ENCODE assay signal across 21 cellular contexts in the genomic region with DNA sequence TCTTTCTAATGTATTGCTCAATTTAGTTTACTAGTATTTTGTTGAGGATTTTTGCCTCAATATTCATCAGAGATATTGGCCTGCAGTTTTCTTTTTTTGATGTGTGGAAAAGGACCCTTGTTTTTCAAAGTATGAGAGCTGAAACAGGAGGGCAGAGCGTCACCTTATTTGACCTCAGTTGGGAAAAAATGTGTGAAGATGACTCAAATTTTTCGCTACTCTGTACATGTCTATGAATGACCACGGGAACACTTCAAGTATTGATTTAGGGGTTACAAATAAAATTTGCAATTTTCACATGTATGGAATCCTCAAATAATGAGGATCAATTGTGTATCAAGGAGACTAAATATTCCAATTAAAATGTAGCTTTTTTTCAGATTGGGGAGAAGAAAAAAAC.
DNase-seq lines count a peak whose midpoint lies in the region; ATAC-seq, FAIRE-seq and TF ChIP-seq lines count a peak whose summit lies in the region.
"Had no signal": no experiment of that assay in that cellular context is flagged by ENCODE, and none has a peak within 500 bp of the region (broad histone marks: within the 10 kb centered on the region; RNA-seq: fewer than 3 reads in every experiment).

No MANE protein-coding gene starts in this region.

- no peak overlapping the region for H2BK5ac ChIP-seq in neuronal stem cell (ENCODE audit: low read length)

- peaks cover 12% of the 10 kb centered on the region for H3K4me1 Mint-ChIP-seq in activated naive CD8-positive, alpha-beta T cell treated with anti-CD3 and anti-CD28 coated beads for 36 hours
- peaks cover 14% of the 10 kb centered on the region for H3K4me1 Mint-ChIP-seq in activated naive CD8-positive, alpha-beta T cell treated with anti-CD3 and anti-CD28 coated beads, Interleukin-2, amount 50 U/mL, for 24 hours
- H3K4me1 Mint-ChIP-seq in activated T-helper 17 cell treated with anti-CD3 and anti-CD28 coated beads, Interleukin-2, amount 50 U/mL, for 72 hours, result peaks cover 13% of the 10 kb centered on the region
- H3K4me1 Mint-ChIP-seq in memory B cell, result peaks cover 29% of the 10 kb centered on the region
- peaks cover 2% of the 10 kb centered on the region for H3K4me1 Mint-ChIP-seq in activated CD4-positive, alpha-beta T cell treated with anti-CD3 and anti-CD28 coated beads, Interleukin-2, amount 10 ng/mL, durations not matched to agents 24 days and 14 days

- no peak overlapping the region for H2AK5ac ChIP-seq in neuronal stem cell (ENCODE audit: low read depth, low read length)

- no peak overlapping the region for H2AFZ ChIP-seq in neuronal stem cell (ENCODE audit: low read length)
- H2AFZ ChIP-seq: GM23338 had no signal

- peaks cover 5% of the 10 kb centered on the region for H3K9me3 Mint-ChIP-seq in activated naive CD8-positive, alpha-beta T cell treated with anti-CD3 and anti-CD28 coated beads for 36 hours
- no peaks in the 10 kb centered on the region for H3K9me3 Mint-ChIP-seq in activated naive CD8-positive, alpha-beta T cell treated with anti-CD3 and anti-CD28 coated beads, Interleukin-2, amount 50 U/mL, for 24 hours
- H3K9me3 Mint-ChIP-seq in activated T-helper 17 cell treated with anti-CD3 and anti-CD28 coated beads, Interleukin-2, amount 50 U/mL, for 72 hours, result no peaks in the 10 kb centered on the region
- H3K9me3 Mint-ChIP-seq in memory B cell, result peaks cover 3% of the 10 kb centered on the region
- no peaks in the 10 kb centered on the region for H3K9me3 Mint-ChIP-seq in activated CD4-positive, alpha-beta T cell treated with anti-CD3 and anti-CD28 coated beads, Interleukin-2, amount 10 ng/mL, durations not matched to agents 24 days and 14 days
- H3K9me3 Mint-ChIP-seq: HFFc6 had no signal

- H3K9me3 ChIP-seq in neuronal stem cell (replicated peaks in 1 of 2; ENCODE audit: control insufficient read depth in 2 of 2, insufficient read depth in 1 of 2, low read depth in 1 of 2, low read length in 2 of 2), result no peaks in the 10 kb centered on the region
- H3K9me3 ChIP-seq: BE2C, Caco-2 had no signal

- H3K14ac ChIP-seq in neuronal stem cell (ENCODE audit: low read length), result no peak overlapping the region

- no peaks in the 10 kb centered on the region for H3K79me1 ChIP-seq in neuronal stem cell (ENCODE audit: low read depth, low read length)

- no peak for TF ChIP-seq POLR2A in GM12892 (IDR thresholded peaks at IDR 0.05; ENCODE audit: low read depth, low read length)

- H4K8ac ChIP-seq in neuronal stem cell (ENCODE audit: low read depth, low read length), result no peak overlapping the region

- H3K9ac ChIP-seq in neuronal stem cell (ENCODE audit: low read depth, low read length, poor library complexity), result no peak overlapping the region

- H2BK15ac ChIP-seq in neuronal stem cell (ENCODE audit: low read length), result no peak overlapping the region

- no CpG with 5 or more reads among the region's 3 CpGs for WGBS in neuronal stem cell (ENCODE audit: extremely low coverage in 2 of 2, insufficient read length in 2 of 2, insufficient replicate concordance in 1 of 2), 2 donors

- FAIRE-seq in GM12892 (lab: Jason Lieb, UNC), result no peak
- FAIRE-seq: A204.1, D721Med, H54 had no signal

- no peak for DNase-seq in activated naive CD8-positive, alpha-beta T cell treated with anti-CD3 and anti-CD28 coated beads for 36 hours
- DNase-seq in activated naive CD8-positive, alpha-beta T cell treated with anti-CD3 and anti-CD28 coated beads, Interleukin-2, amount 50 U/mL, for 24 hours, result no peak
- DNase-seq in memory B cell (ENCODE audit: low spot score in 2 of 2), result no peak
- DNase-seq in neuronal stem cell (ENCODE audit: low spot score), result no peak
- no peak for DNase-seq in activated CD4-positive, alpha-beta T cell treated with anti-CD3 and anti-CD28 coated beads, Interleukin-2, amount 10 ng/mL, durations not matched to agents 24 days and 14 days
- DNase-seq in GM12892 (ENCODE audit: insufficient read length), result no peak
- DNase-seq: ACHN; BE2C; C1 segment of cervical spinal cord; Caco-2; CD4-positive, CD25-positive, alpha-beta regulatory T cell; DMS79; GDM1; HCEC 1CT; HFFc6 had no signal

- ATAC-seq in activated naive CD8-positive, alpha-beta T cell treated with anti-CD3 and anti-CD28 coated beads, Interleukin-2, amount 50 U/mL, for 24 hours, result no peak
- ATAC-seq in activated T-helper 17 cell treated with anti-CD3 and anti-CD28 coated beads, Interleukin-2, amount 50 U/mL, for 72 hours (replicated peaks), result peak; percentile 29
- ATAC-seq in memory B cell (ENCODE audit: low read depth), result no peak
- ATAC-seq: GM23338 had no signal

- H3K18ac ChIP-seq in neuronal stem cell (ENCODE audit: low read length), result no peak overlapping the region

- no peak overlapping the region for H2BK12ac ChIP-seq in neuronal stem cell (ENCODE audit: low read length)

- H3K27ac Mint-ChIP-seq in activated naive CD8-positive, alpha-beta T cell treated with anti-CD3 and anti-CD28 coated beads for 36 hours, result peak overlapping the region; percentile 52
- H3K27ac Mint-ChIP-seq in activated naive CD8-positive, alpha-beta T cell treated with anti-CD3 and anti-CD28 coated beads, Interleukin-2, amount 50 U/mL, for 24 hours, result no peak overlapping the region
- no peak overlapping the region for H3K27ac Mint-ChIP-seq in activated T-helper 17 cell treated with anti-CD3 and anti-CD28 coated beads, Interleukin-2, amount 50 U/mL, for 72 hours
- H3K27ac Mint-ChIP-seq in memory B cell, result peak overlapping the region; percentile 17
- no peak overlapping the region for H3K27ac Mint-ChIP-seq in activated CD4-positive, alpha-beta T cell treated with anti-CD3 and anti-CD28 coated beads, Interleukin-2, amount 10 ng/mL, durations not matched to agents 24 days and 14 days
- H3K27ac Mint-ChIP-seq: GM23338, HFFc6 had no signal

- H3K4me2 ChIP-seq in neuronal stem cell (ENCODE audit: insufficient read depth, low read length, poor library complexity, severe bottlenecking), result no peak overlapping the region
- H3K4me2 ChIP-seq: GM23338 had no signal

- H3K23ac ChIP-seq in neuronal stem cell (ENCODE audit: low read depth, low read length, poor library complexity), result no peak overlapping the region

- no peaks in the 10 kb centered on the region for H3K4me1 ChIP-seq in neuronal stem cell (ENCODE audit: control insufficient read depth in 2 of 2, insufficient read depth in 1 of 2, low read depth in 1 of 2, low read length in 2 of 2)
- H3K4me1 ChIP-seq: BE2C, Caco-2 had no signal

- no peaks in the 10 kb centered on the region for H3K27me3 ChIP-seq in neuronal stem cell (ENCODE audit: control insufficient read depth in 3 of 3, insufficient read depth in 3 of 3, low read depth in 1 of 3, low read length in 3 of 3)
- H3K27me3 ChIP-seq: BE2C had no signal

- H3K27ac ChIP-seq in neuronal stem cell (replicated peaks; ENCODE audit: low read length), result no peak overlapping the region
- H3K27ac ChIP-seq: HL-60 had no signal

- no peak overlapping the region for H3K4me3 Mint-ChIP-seq in activated naive CD8-positive, alpha-beta T cell treated with anti-CD3 and anti-CD28 coated beads for 36 hours
- no peak overlapping the region for H3K4me3 Mint-ChIP-seq in activated naive CD8-positive, alpha-beta T cell treated with anti-CD3 and anti-CD28 coated beads, Interleukin-2, amount 50 U/mL, for 24 hours
- no peak overlapping the region for H3K4me3 Mint-ChIP-seq in activated T-helper 17 cell treated with anti-CD3 and anti-CD28 coated beads, Interleukin-2, amount 50 U/mL, for 72 hours
- no peak overlapping the region for H3K4me3 Mint-ChIP-seq in memory B cell
- no peak overlapping the region for H3K4me3 Mint-ChIP-seq in activated CD4-positive, alpha-beta T cell treated with anti-CD3 and anti-CD28 coated beads, Interleukin-2, amount 10 ng/mL, durations not matched to agents 24 days and 14 days
- H3K4me3 Mint-ChIP-seq: CD4-positive, CD25-positive, alpha-beta regulatory T cell; GM23338; HFFc6 had no signal

- no peak overlapping the region for H3K4me3 ChIP-seq in neuronal stem cell (ENCODE audit: low read length in 2 of 2)
- H3K4me3 ChIP-seq: GM23338 had no signal

- H3K4ac ChIP-seq in neuronal stem cell (ENCODE audit: low read length), result no peak overlapping the region

- peaks cover 6% of the 10 kb centered on the region for H3K36me3 Mint-ChIP-seq in activated naive CD8-positive, alpha-beta T cell treated with anti-CD3 and anti-CD28 coated beads for 36 hours
- peaks cover 3% of the 10 kb centered on the region for H3K36me3 Mint-ChIP-seq in activated naive CD8-positive, alpha-beta T cell treated with anti-CD3 and anti-CD28 coated beads, Interleukin-2, amount 50 U/mL, for 24 hours (ENCODE audit: low read depth)
- no peaks in the 10 kb centered on the region for H3K36me3 Mint-ChIP-seq in activated T-helper 17 cell treated with anti-CD3 and anti-CD28 coated beads, Interleukin-2, amount 50 U/mL, for 72 hours (ENCODE audit: low read depth)
- peaks cover 23% of the 10 kb centered on the region for H3K36me3 Mint-ChIP-seq in memory B cell
- peaks cover 2% of the 10 kb centered on the region for H3K36me3 Mint-ChIP-seq in activated CD4-positive, alpha-beta T cell treated with anti-CD3 and anti-CD28 coated beads, Interleukin-2, amount 10 ng/mL, durations not matched to agents 24 days and 14 days (ENCODE audit: low read depth)

- H3K36me3 ChIP-seq in neuronal stem cell (replicated peaks in 1 of 2; ENCODE audit: control insufficient read depth in 2 of 2, insufficient read depth in 2 of 2, low read length in 2 of 2), result no peaks in the 10 kb centered on the region
- H3K36me3 ChIP-seq: BE2C had no signal

- no peaks in the 10 kb centered on the region for H3K27me3 Mint-ChIP-seq in activated naive CD8-positive, alpha-beta T cell treated with anti-CD3 and anti-CD28 coated beads for 36 hours
- no peaks in the 10 kb centered on the region for H3K27me3 Mint-ChIP-seq in activated naive CD8-positive, alpha-beta T cell treated with anti-CD3 and anti-CD28 coated beads, Interleukin-2, amount 50 U/mL, for 24 hours
- H3K27me3 Mint-ChIP-seq in activated T-helper 17 cell treated with anti-CD3 and anti-CD28 coated beads, Interleukin-2, amount 50 U/mL, for 72 hours, result no peaks in the 10 kb centered on the region
- H3K27me3 Mint-ChIP-seq in memory B cell, result no peaks in the 10 kb centered on the region
- peaks cover 2% of the 10 kb centered on the region for H3K27me3 Mint-ChIP-seq in activated CD4-positive, alpha-beta T cell treated with anti-CD3 and anti-CD28 coated beads, Interleukin-2, amount 10 ng/mL, durations not matched to agents 24 days and 14 days
- H3K27me3 Mint-ChIP-seq: CD4-positive, CD25-positive, alpha-beta regulatory T cell had no signal

- H4K91ac ChIP-seq in neuronal stem cell (ENCODE audit: low read depth, low read length, poor library complexity), result no peak overlapping the region

- intact Hi-C loops in activated CD4-positive, alpha-beta T cell treated with anti-CD3 and anti-CD28 coated beads, Interleukin-2, amount 10 ng/mL, durations not matched to agents 24 days and 14 days (cut with micrococcal nuclease), result no loop called here

- H2BK120ac ChIP-seq in neuronal stem cell (ENCODE audit: low read depth, low read length), result no peak overlapping the region

Comparison
In these comparisons a context has a peak if more than half of its experiments do, and no peak if none do; other contexts are left out.
1. H3K27ac Mint-ChIP-seq: peak in activated naive CD8-positive, alpha-beta T cell treated with anti-CD3 and anti-CD28 coated beads for 36 hours (single experiment) and memory B cell (single experiment); none in activated naive CD8-positive, alpha-beta T cell treated with anti-CD3 and anti-CD28 coated beads, Interleukin-2, amount 50 U/mL, for 24 hours (single experiment), activated T-helper 17 cell treated with anti-CD3 and anti-CD28 coated beads, Interleukin-2, amount 50 U/mL, for 72 hours (single experiment) and activated CD4-positive, alpha-beta T cell treated with anti-CD3 and anti-CD28 coated beads, Interleukin-2, amount 10 ng/mL, durations not matched to agents 24 days and 14 days (single experiment).